ENCODE assay signal across 7 cellular contexts in genomic region chr10:103662704-103663103, GRCh38.
DNase-seq lines count a peak whose midpoint lies in the region; ATAC-seq and TF ChIP-seq lines count a peak whose summit lies in the region.
"Not testable (repeated sequence)": the region's sequence is repeated elsewhere in the genome, so short reads cannot be mapped to it uniquely, and the experiment has no call there.

No MANE protein-coding gene starts in this region.

- ATAC-seq in CD8-positive, alpha-beta T cell; naive thymus-derived CD4-positive, alpha-beta T cell: not testable (repeated sequence)

- H3K4me1 ChIP-seq in CD8-positive, alpha-beta T cell (ENCODE audit: insufficient read depth, low read length), result peaks cover 16% of the 10 kb centered on the region
- H3K4me1 ChIP-seq in left ventricle myocardium inferior, result peaks cover 83% of the 10 kb centered on the region
- H3K4me1 ChIP-seq in naive thymus-derived CD4-positive, alpha-beta T cell (ENCODE audit: control insufficient read depth in 2 of 2, insufficient read depth in 2 of 2, low read length in 2 of 2), result not testable (repeated sequence)
- H3K4me1 ChIP-seq in stomach, result peaks cover 37 to 79% (median 66%) of the 10 kb centered on the region in 4 donors
- peaks cover 85% of the 10 kb centered on the region for H3K4me1 ChIP-seq in vagina

- not testable (repeated sequence) for H3K27me3 Mint-ChIP-seq in CD8-positive, alpha-beta T cell (ENCODE audit: low read depth); activated naive CD8-positive, alpha-beta T cell; naive thymus-derived CD4-positive, alpha-beta T cell

- H3K4me1 Mint-ChIP-seq in CD8-positive, alpha-beta T cell (ENCODE audit: low read depth), result peaks cover 11% of the 10 kb centered on the region
- peaks cover 17% of the 10 kb centered on the region for H3K4me1 Mint-ChIP-seq in activated naive CD8-positive, alpha-beta T cell (ENCODE audit: low read depth)
- peaks cover 6 to 25% (median 13%) of the 10 kb centered on the region in 7 donors for H3K4me1 Mint-ChIP-seq in naive thymus-derived CD4-positive, alpha-beta T cell

- H3K4me3 Mint-ChIP-seq in CD8-positive, alpha-beta T cell, result not testable (repeated sequence)
- peak overlapping the region; percentile 38 for H3K4me3 Mint-ChIP-seq in activated naive CD8-positive, alpha-beta T cell
- peak overlapping the region in 3 of 10 donors; percentile 12 to 79 (median 61) for H3K4me3 Mint-ChIP-seq in naive thymus-derived CD4-positive, alpha-beta T cell

- peaks cover 25% of the 10 kb centered on the region for H3K36me3 Mint-ChIP-seq in CD8-positive, alpha-beta T cell
- H3K36me3 Mint-ChIP-seq in activated naive CD8-positive, alpha-beta T cell, result not testable (repeated sequence)
- peaks cover 0 to 19% (median 7%) of the 10 kb centered on the region in 5 donors for H3K36me3 Mint-ChIP-seq in naive thymus-derived CD4-positive, alpha-beta T cell

- POLR2A ChIA-PET in CD8-positive, alpha-beta T cell (lab: Charles Lee), result interaction anchor here (0.6 kb wide), 1 partner anchor 21 kb away, joined by 3 read pairs; no protein-coding TSS in a partner anchor
- POLR2A ChIA-PET in naive thymus-derived CD4-positive, alpha-beta T cell (lab: Charles Lee), result interaction anchor here (0.7 to 2.9 kb wide), 3 partner anchors 10 to 31 kb away, joined by 3 to 26 read pairs (median 3); no protein-coding TSS in a partner anchor

- CTCF ChIA-PET in CD8-positive, alpha-beta T cell (lab: Charles Lee), result interaction anchor here (2.1 kb wide), 1 partner anchor 8 kb away, joined by 6 read pairs; no protein-coding TSS in a partner anchor
- CTCF ChIA-PET in naive thymus-derived CD4-positive, alpha-beta T cell (lab: Charles Lee), result interaction anchor here (1.0 kb wide), 2 partner anchors 19 to 26 kb away, joined by 3 to 4 read pairs; no protein-coding TSS in a partner anchor

- 86 to 98% (median 95%) methylated on average over 3 of the region's 3 CpGs for WGBS in stomach, 5 donors

- not testable (repeated sequence) for TF ChIP-seq POLR2A in stomach (IDR thresholded peaks at IDR 0.05); vagina (IDR thresholded peaks at IDR 0.05)

- intact Hi-C loops in CD8-positive, alpha-beta T cell (cut with DNase I, micrococcal nuclease); left ventricle myocardium inferior (cut with micrococcal nuclease); naive thymus-derived CD4-positive, alpha-beta T cell (cut with micrococcal nuclease); stomach (cut with DNase I; ENCODE audit: low total_unique reads): not testable (repeated sequence)
- intact Hi-C loops in vagina (cut with DNase I), result loop anchor here (1.0 kb wide), 1 partner anchor 45 kb away; no protein-coding TSS in a partner anchor

- not testable (repeated sequence) for H3K27me3 ChIP-seq in CD8-positive, alpha-beta T cell (ENCODE audit: insufficient read depth, low read length); left ventricle myocardium inferior (ENCODE audit: low read depth); naive thymus-derived CD4-positive, alpha-beta T cell (ENCODE audit: control insufficient read depth in 2 of 2, insufficient read depth in 2 of 2, low read length in 2 of 2); stomach; vagina

- DNase-seq in CD8-positive, alpha-beta T cell; coronary artery (ENCODE audit: low spot score); left ventricle myocardium inferior; naive thymus-derived CD4-positive, alpha-beta T cell; stomach; vagina (ENCODE audit: extremely low spot score in 2 of 2): not testable (repeated sequence)

- TF ChIP-seq EP300 in stomach (IDR thresholded peaks at IDR 0.05), result not testable (repeated sequence)

- not testable (repeated sequence) for H3K9me3 ChIP-seq in CD8-positive, alpha-beta T cell (ENCODE audit: low read length); left ventricle myocardium inferior (replicated peaks); naive thymus-derived CD4-positive, alpha-beta T cell (ENCODE audit: control insufficient read depth in 2 of 3, low read length in 3 of 3); stomach; vagina

- H3K27ac Mint-ChIP-seq in CD8-positive, alpha-beta T cell, result peak overlapping the region; percentile 50
- H3K27ac Mint-ChIP-seq in activated naive CD8-positive, alpha-beta T cell, result peak overlapping the region; percentile 64
- H3K27ac Mint-ChIP-seq in naive thymus-derived CD4-positive, alpha-beta T cell, result peak overlapping the region in 8 of 9 donors; percentile 1 to 85 (median 63)

- H3K36me3 ChIP-seq in CD8-positive, alpha-beta T cell (ENCODE audit: insufficient read depth, low read length); naive thymus-derived CD4-positive, alpha-beta T cell (ENCODE audit: control insufficient read depth in 2 of 3, insufficient read depth in 3 of 3, low read length in 3 of 3); vagina: not testable (repeated sequence)
- H3K36me3 ChIP-seq in left ventricle myocardium inferior (peaks cover 17% of the 10 kb centered on the region), stomach (peaks cover 0 to 17% (median 9%) of the 10 kb centered on the region in 4 donors)

- H3K27ac ChIP-seq in CD8-positive, alpha-beta T cell (ENCODE audit: low read depth, low read length), result not testable (repeated sequence)
- H3K27ac ChIP-seq in coronary artery, result peak overlapping the region; percentile 19 to 79
- peak overlapping the region; percentile 81 for H3K27ac ChIP-seq in left ventricle myocardium inferior (replicated peaks)
- H3K27ac ChIP-seq in naive thymus-derived CD4-positive, alpha-beta T cell (ENCODE audit: low read depth, low read length), result peak overlapping the region; percentile 58
- H3K27ac ChIP-seq in stomach, result peak overlapping the region in 3 of 5 donors; percentile 32 to 69 (median 32)
- H3K27ac ChIP-seq in vagina, result peak overlapping the region; percentile 94

- not testable (repeated sequence) for H3K4me3 ChIP-seq in CD8-positive, alpha-beta T cell (ENCODE audit: low read depth, low read length); coronary artery; left ventricle myocardium inferior; naive thymus-derived CD4-positive, alpha-beta T cell (ENCODE audit: low read length); stomach; vagina

- not testable (repeated sequence) for TF ChIP-seq CTCF in CD8-positive, alpha-beta T cell (IDR thresholded peaks at IDR 0.05); coronary artery (IDR thresholded peaks at IDR 0.05); left ventricle myocardium inferior (IDR thresholded peaks at IDR 0.05; ENCODE audit: borderline replicate concordance); stomach (IDR thresholded peaks at IDR 0.05); vagina (IDR thresholded peaks at IDR 0.05)

- not testable (repeated sequence) for H3K9me3 Mint-ChIP-seq in CD8-positive, alpha-beta T cell; activated naive CD8-positive, alpha-beta T cell (ENCODE audit: low read depth); naive thymus-derived CD4-positive, alpha-beta T cell
